Comparison of ENCODE assay signal across 1 cellular context in genomic region chr22:23315341-23315917, GRCh38.
TF ChIP-seq lines count a peak whose summit lies in the region.

No MANE protein-coding gene starts in this region.

TF ChIP-seq in HepG2, 621 proteins besides CTCF, POLR2A, EP300 and RAD21 (continued from another document):
- TF ChIP-seq AKNA (CRISPR knock-in tag; IDR thresholded peaks at IDR 0.05; ENCODE audit: borderline replicate concordance) = no peak
- TF ChIP-seq ZBTB39 (CRISPR knock-in tag; IDR thresholded peaks at IDR 0.05) = no peak
